30 cellular contexts compared by ENCODE assay signal in the genomic region with DNA sequence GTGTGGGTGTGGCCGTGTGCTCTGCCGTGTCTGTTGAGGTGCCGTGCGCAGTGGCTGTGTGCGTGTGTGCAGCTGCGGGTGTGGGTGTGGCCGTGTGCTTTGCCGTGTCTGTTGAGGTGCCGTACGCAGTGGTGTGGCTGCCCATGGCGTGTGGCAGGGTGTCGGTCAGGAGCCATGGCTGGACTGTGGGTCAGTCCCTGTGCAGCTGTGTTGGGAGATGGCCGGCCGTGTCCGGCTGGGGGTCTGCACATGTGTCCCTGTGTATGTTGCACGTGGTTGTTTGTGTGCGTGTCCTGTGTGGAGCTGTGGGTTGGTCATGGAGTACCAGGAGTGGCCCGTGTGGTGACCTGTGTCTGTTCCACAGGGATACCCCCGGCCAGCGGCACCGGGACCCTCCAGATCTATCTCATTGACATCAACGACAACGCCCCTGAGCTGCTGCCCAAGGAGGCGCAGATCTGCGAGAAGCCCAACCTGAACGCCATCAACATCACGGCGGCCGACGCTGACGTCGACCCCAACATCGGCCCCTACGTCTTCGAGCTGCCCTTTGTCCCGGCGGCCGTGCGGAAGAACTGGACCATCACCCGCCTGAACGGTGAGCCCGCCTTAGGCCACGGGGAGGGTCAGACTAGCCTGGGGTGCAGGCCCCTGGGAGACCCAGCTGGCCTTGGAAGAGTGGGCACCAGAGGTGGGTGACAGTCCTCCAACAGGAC.
"Had no signal": no experiment of that assay in that cellular context is flagged by ENCODE, and none has a peak within 500 bp of the region (broad histone marks: within the 10 kb centered on the region; RNA-seq: fewer than 3 reads in every experiment).

No MANE protein-coding gene starts in this region.

- H3K4me3 ChIP-seq: heart left ventricle, ovary, prostate gland, sigmoid colon, thyroid gland had no signal

- H3K36me3 Mint-ChIP-seq: immature natural killer cell; stimulated activated memory B cell treated with anti-CD40 and anti-IgM and Interleukin-4, amounts not matched to agents 10 μg/mL and 1 μg/mL and 100 μg/mL, for 72 hours had no signal

- H3K27me3 Mint-ChIP-seq: activated naive CD8-positive, alpha-beta T cell treated with anti-CD3 and anti-CD28 coated beads, Interleukin-2, amount 50 U/mL, for 24 hours; dendritic cell treated with granulocyte-macrophage colony-stimulating factor and Interleukin-4, amounts not matched to agents 40 ng/mL and 50 ng/mL, for 4 days; stimulated activated naive CD8-positive, alpha-beta T cell treated with anti-CD3 and anti-CD28 coated beads, Interleukin-15, amount 100 ng/mL, for 72 hours had no signal

- H3K4me3 Mint-ChIP-seq: activated naive CD4-positive, alpha-beta T cell treated with anti-CD3 and anti-CD28 coated beads for 36 hours; activated naive CD8-positive, alpha-beta T cell treated with anti-CD3 and anti-CD28 coated beads, Interleukin-2, amount 50 U/mL, for 24 hours; dendritic cell treated with granulocyte-macrophage colony-stimulating factor and Interleukin-4, amounts not matched to agents 40 ng/mL and 50 ng/mL, for 4 days; endodermal cell; immature natural killer cell; nephron progenitor cell; stimulated activated memory B cell treated with anti-CD40 and anti-IgM and Interleukin-4, amounts not matched to agents 10 μg/mL and 1 μg/mL and 100 μg/mL, for 72 hours; stimulated activated naive CD8-positive, alpha-beta T cell treated with anti-CD3 and anti-CD28 coated beads, Interleukin-15, amount 100 ng/mL, for 72 hours had no signal

- H3K9me3 ChIP-seq: ovary, prostate gland, sigmoid colon, thyroid gland had no signal

- H3K27ac ChIP-seq: heart left ventricle, ovary, prostate gland, sigmoid colon, thyroid gland, VCaP had no signal

- H3K4me1 Mint-ChIP-seq: activated naive CD8-positive, alpha-beta T cell treated with anti-CD3 and anti-CD28 coated beads, Interleukin-2, amount 50 U/mL, for 24 hours; endodermal cell; immature natural killer cell; stimulated activated memory B cell treated with anti-CD40 and anti-IgM and Interleukin-4, amounts not matched to agents 10 μg/mL and 1 μg/mL and 100 μg/mL, for 72 hours; stimulated activated naive CD8-positive, alpha-beta T cell treated with anti-CD3 and anti-CD28 coated beads, Interleukin-15, amount 100 ng/mL, for 72 hours had no signal

- ATAC-seq: activated naive CD8-positive, alpha-beta T cell treated with anti-CD3 and anti-CD28 coated beads, Interleukin-2, amount 50 U/mL, for 24 hours; esophagus mucosa; heart left ventricle; left lobe of liver; stimulated activated memory B cell treated with anti-CD40 and anti-IgM and Interleukin-4, amounts not matched to agents 10 μg/mL and 1 μg/mL and 100 μg/mL, for 72 hours; stimulated activated naive CD8-positive, alpha-beta T cell treated with anti-CD3 and anti-CD28 coated beads, Interleukin-15, amount 100 ng/mL, for 72 hours had no signal

- H3K4me1 ChIP-seq: heart left ventricle, prostate gland, sigmoid colon, thyroid gland had no signal

- H3K9me3 Mint-ChIP-seq: activated naive CD4-positive, alpha-beta T cell treated with anti-CD3 and anti-CD28 coated beads for 36 hours; activated naive CD8-positive, alpha-beta T cell treated with anti-CD3 and anti-CD28 coated beads, Interleukin-2, amount 50 U/mL, for 24 hours; dendritic cell treated with granulocyte-macrophage colony-stimulating factor and Interleukin-4, amounts not matched to agents 40 ng/mL and 50 ng/mL, for 4 days; immature natural killer cell; nephron progenitor cell; stimulated activated memory B cell treated with anti-CD40 and anti-IgM and Interleukin-4, amounts not matched to agents 10 μg/mL and 1 μg/mL and 100 μg/mL, for 72 hours; stimulated activated naive CD8-positive, alpha-beta T cell treated with anti-CD3 and anti-CD28 coated beads, Interleukin-15, amount 100 ng/mL, for 72 hours had no signal

- FAIRE-seq: small intestine had no signal

- DNase-seq: activated CD4-positive, alpha-beta T cell treated with anti-CD3 and anti-CD28 coated beads for 4 hours; activated CD4-positive, alpha-beta T cell treated with anti-CD3 and anti-CD28 coated beads, Interleukin-2, amount 50 U/mL, for 4 hours; activated effector memory CD4-positive, alpha-beta T cell treated with Interleukin-2 at 50 U/mL for 16 hours; activated naive CD4-positive, alpha-beta T cell treated with anti-CD3 and anti-CD28 coated beads for 36 hours; activated naive CD8-positive, alpha-beta T cell treated with anti-CD3 and anti-CD28 coated beads, Interleukin-2, amount 50 U/mL, for 24 hours; amygdala; central memory CD4-positive, alpha-beta T cell; endodermal cell; foreskin fibroblast; hypothalamus; immature natural killer cell; mammary epithelial cell; nephron progenitor cell; ovary; retina; sigmoid colon; small intestine; stimulated activated CD4-positive, alpha-beta T cell treated with anti-CD3 and anti-CD28 coated beads, Interleukin-1b, Interleukin-23, amount 100 ng/mL, for 48 hours; stimulated activated CD4-positive, alpha-beta T cell treated with anti-CD3 and anti-CD28 coated beads, Interleukin-4, amount 100 ng/mL, for 4 hours; stimulated activated CD8-positive, alpha-beta memory T cell treated with anti-CD3 and anti-CD28 coated beads, Interleukin-4, amount 100 ng/mL, for 48 hours; stimulated activated naive CD8-positive, alpha-beta T cell treated with anti-CD3 and anti-CD28 coated beads, Interleukin-15, amount 100 ng/mL, for 72 hours; substantia nigra; thyroid gland had no signal

- H3K36me3 ChIP-seq: heart left ventricle, ovary, prostate gland, sigmoid colon, thyroid gland had no signal

- H3K27ac Mint-ChIP-seq: activated naive CD4-positive, alpha-beta T cell treated with anti-CD3 and anti-CD28 coated beads for 36 hours; activated naive CD8-positive, alpha-beta T cell treated with anti-CD3 and anti-CD28 coated beads, Interleukin-2, amount 50 U/mL, for 24 hours; dendritic cell treated with granulocyte-macrophage colony-stimulating factor and Interleukin-4, amounts not matched to agents 40 ng/mL and 50 ng/mL, for 4 days; endodermal cell; immature natural killer cell; nephron progenitor cell; stimulated activated memory B cell treated with anti-CD40 and anti-IgM and Interleukin-4, amounts not matched to agents 10 μg/mL and 1 μg/mL and 100 μg/mL, for 72 hours had no signal

- H3K27me3 ChIP-seq: ovary, thyroid gland had no signal
